Comparison of ENCODE assay signal across 14 cellular contexts in the genomic region with DNA sequence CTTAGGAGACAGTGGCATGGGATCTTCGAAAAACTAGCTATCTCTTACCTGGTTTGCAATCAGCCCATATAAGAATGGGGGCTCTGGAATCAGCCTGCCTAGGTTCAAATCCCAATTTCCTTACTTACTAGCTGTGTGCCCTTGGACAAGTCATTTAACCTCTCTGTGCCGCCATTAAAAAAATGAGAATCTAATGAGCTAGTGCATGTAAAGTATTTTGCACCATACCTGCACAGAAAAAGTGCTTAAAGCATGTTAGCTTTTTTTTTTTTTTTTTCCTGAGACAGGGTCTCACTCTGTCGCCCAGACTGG.
A peak's percentile ranks its signal among the peaks of the same experiment; 100 is the strongest.
DNase-seq lines count a peak whose midpoint lies in the region; ATAC-seq and TF ChIP-seq lines count a peak whose summit lies in the region.
"Had no signal": no experiment of that assay in that cellular context is flagged by ENCODE, and none has a peak within 500 bp of the region (broad histone marks: within the 10 kb centered on the region; RNA-seq: fewer than 3 reads in every experiment).

No MANE protein-coding gene starts in this region.

- no peaks in the 10 kb centered on the region for H3K36me3 Mint-ChIP-seq in MCF 10A (ENCODE audit: insufficient read depth, unreplicated experiment)
- no peaks in the 10 kb centered on the region for H3K36me3 Mint-ChIP-seq in chondrocyte (ENCODE audit: low read depth)
- no peaks in the 10 kb centered on the region for H3K36me3 Mint-ChIP-seq in activated naive CD8-positive, alpha-beta T cell treated with anti-CD3 and anti-CD28 coated beads, Interleukin-2, amount 50 U/mL, for 24 hours (ENCODE audit: low read depth)
- H3K36me3 Mint-ChIP-seq in T-helper 2 cell treated with Interferon-gamma antibody and Interleukin-4, amounts not matched to agents 5 μg/mL and 100 μg/mL, for 36 hours (ENCODE audit: low read depth), result no peaks in the 10 kb centered on the region
- H3K36me3 Mint-ChIP-seq: CD4-positive, alpha-beta memory T cell; IgD-negative memory B cell had no signal

- H3K4me2 ChIP-seq in OCI-LY7 (ENCODE audit: low read length), result no peak overlapping the region
- H3K4me2 ChIP-seq: BLaER1 treated with 17β-estradiol and CSF1 and Interleukin-3, amounts not matched to agents 10 nM and 100 nM; KMS-11 had no signal

- H3K4me1 ChIP-seq in breast epithelium (no peaks in the 10 kb centered on the region), OCI-LY7 (ENCODE audit: insufficient read depth, low read length, poor library complexity, severe bottlenecking) (no peaks in the 10 kb centered on the region)
- H3K4me1 ChIP-seq: HAP-1 had no signal

- BruUV-seq in MCF 10A (replicated peaks; lab: Mats Ljungman, UMichigan), result no TSS peak
- no TSS peak for BruUV-seq in OCI-LY7 (replicated peaks; lab: Mats Ljungman, UMichigan)

- H4K20me1 ChIP-seq in OCI-LY7 (ENCODE audit: insufficient read depth, low read length), result no peaks in the 10 kb centered on the region
- H4K20me1 ChIP-seq: BLaER1 treated with 17β-estradiol and CSF1 and Interleukin-3, amounts not matched to agents 10 nM and 100 nM had no signal

- H3K4me3 ChIP-seq in breast epithelium (no peak overlapping the region), OCI-LY7 (ENCODE audit: low read depth, low read length, poor library complexity, severe bottlenecking) (no peak overlapping the region)
- H3K4me3 ChIP-seq: BLaER1 treated with 17β-estradiol and CSF1 and Interleukin-3, amounts not matched to agents 10 nM and 100 nM; HAP-1 had no signal

- H3K79me2 ChIP-seq in OCI-LY7 (ENCODE audit: insufficient read depth, low read depth, low read length), result no peaks in the 10 kb centered on the region

- H3K36me3 ChIP-seq in breast epithelium (no peaks in the 10 kb centered on the region), OCI-LY7 (ENCODE audit: insufficient read depth, low read length) (no peaks in the 10 kb centered on the region)
- H3K36me3 ChIP-seq: BLaER1 treated with 17β-estradiol and CSF1 and Interleukin-3, amounts not matched to agents 10 nM and 100 nM; HAP-1 had no signal

- H2AFZ ChIP-seq in OCI-LY7 (ENCODE audit: low read length), result no peak overlapping the region

- DNase-seq in MCF 10A (ENCODE audit: unreplicated experiment) (no peak), breast epithelium (ENCODE audit: low spot score in 2 of 2) (no peak), OCI-LY7 (ENCODE audit: low spot score) (no peak), chondrocyte (ENCODE audit: low spot score) (no peak), NCI-H226 (no peak)
- no peak for DNase-seq in activated naive CD8-positive, alpha-beta T cell treated with anti-CD3 and anti-CD28 coated beads, Interleukin-2, amount 50 U/mL, for 24 hours
- no peak for DNase-seq in T-helper 2 cell treated with Interferon-gamma antibody and Interleukin-4, amounts not matched to agents 5 μg/mL and 100 μg/mL, for 36 hours (ENCODE audit: low spot score)
- DNase-seq: DMS79, GOT3 had no signal

- peaks cover 16% of the 10 kb centered on the region for H3K4me1 Mint-ChIP-seq in MCF 10A (ENCODE audit: insufficient read depth, unreplicated experiment)
- peaks cover 27% of the 10 kb centered on the region for H3K4me1 Mint-ChIP-seq in chondrocyte (ENCODE audit: low read depth)
- peaks cover 5% of the 10 kb centered on the region for H3K4me1 Mint-ChIP-seq in activated naive CD8-positive, alpha-beta T cell treated with anti-CD3 and anti-CD28 coated beads, Interleukin-2, amount 50 U/mL, for 24 hours
- H3K4me1 Mint-ChIP-seq in T-helper 2 cell treated with Interferon-gamma antibody and Interleukin-4, amounts not matched to agents 5 μg/mL and 100 μg/mL, for 36 hours (ENCODE audit: low read depth), result peaks cover 1% of the 10 kb centered on the region
- H3K4me1 Mint-ChIP-seq: CD4-positive, alpha-beta memory T cell; IgD-negative memory B cell had no signal

- POLR2A ChIA-PET in MCF 10A (lab: Yijun Ruan, JAX) (interaction anchor here (0.7 to 1.7 kb wide), 6 partner anchors 56 to 609 kb away, joined by 3 to 5 read pairs (median 4); no protein-coding TSS in a partner anchor), OCI-LY7 (lab: Charles Lee) (interaction anchor here (0.7 to 1.2 kb wide), 4 partner anchors 10 to 458 kb away, joined by 3 to 11 read pairs (median 4); no protein-coding TSS in a partner anchor)

- TF ChIP-seq CTCF in MCF 10A (IDR thresholded peaks at IDR 0.05; ENCODE audit: unreplicated experiment) (peak; percentile 4), breast epithelium (IDR thresholded peaks at IDR 0.05) (no peak), OCI-LY7 (conservative IDR thresholded peaks at IDR 0.05; ENCODE audit: low read length) (peak; percentile 41; the same call in 1 of the 2 replicates), chondrocyte (IDR thresholded peaks at IDR 0.05) (peak; percentile 18)

- H3K4me3 Mint-ChIP-seq in MCF 10A (ENCODE audit: unreplicated experiment), result no peak overlapping the region
- no peak overlapping the region for H3K4me3 Mint-ChIP-seq in chondrocyte (ENCODE audit: unreplicated experiment)
- H3K4me3 Mint-ChIP-seq in activated naive CD8-positive, alpha-beta T cell treated with anti-CD3 and anti-CD28 coated beads, Interleukin-2, amount 50 U/mL, for 24 hours, result no peak overlapping the region
- no peak overlapping the region for H3K4me3 Mint-ChIP-seq in T-helper 2 cell treated with Interferon-gamma antibody and Interleukin-4, amounts not matched to agents 5 μg/mL and 100 μg/mL, for 36 hours
- H3K4me3 Mint-ChIP-seq: CD4-positive, alpha-beta memory T cell; IgD-negative memory B cell had no signal

- no peak for ATAC-seq in activated naive CD8-positive, alpha-beta T cell treated with anti-CD3 and anti-CD28 coated beads, Interleukin-2, amount 50 U/mL, for 24 hours

- intact Hi-C loops in MCF 10A (cut with micrococcal nuclease) (loop anchor here (1.0 to 10.0 kb wide), 5 partner anchors 152 to 694 kb away; no protein-coding TSS in a partner anchor), breast epithelium (cut with DNase I; ENCODE audit: low total_unique reads) (no loop called here), OCI-LY7 (cut with micrococcal nuclease; ENCODE audit: unreplicated experiment) (loop anchor here (1.0 kb wide), 2 partner anchors 152 to 156 kb away; no protein-coding TSS in a partner anchor)

- no peaks in the 10 kb centered on the region for H3K27me3 ChIP-seq in breast epithelium
- H3K27me3 ChIP-seq: BLaER1 treated with 17β-estradiol and CSF1 and Interleukin-3, amounts not matched to agents 10 nM and 100 nM had no signal

- H3K9me3 ChIP-seq in breast epithelium (no peaks in the 10 kb centered on the region), OCI-LY7 (ENCODE audit: low read length) (no peaks in the 10 kb centered on the region)
- H3K9me3 ChIP-seq: HAP-1 had no signal

- CTCF ChIA-PET in MCF 10A (lab: Yijun Ruan, JAX), result interaction anchor here (0.6 to 5.1 kb wide), 46 partner anchors 8 to 790 kb away, joined by 3 to 110 read pairs (median 4); no protein-coding TSS in a partner anchor
- CTCF ChIA-PET in OCI-LY7 (lab: Charles Lee; ENCODE audit: unreplicated experiment), result interaction anchor here (1.1 to 1.6 kb wide), 3 partner anchors 149 to 155 kb away, joined by 3 to 9 read pairs (median 3); no protein-coding TSS in a partner anchor

- H3K27ac Mint-ChIP-seq in MCF 10A (ENCODE audit: low read depth, unreplicated experiment) (no peak overlapping the region), chondrocyte (ENCODE audit: unreplicated experiment) (no peak overlapping the region)
- H3K27ac Mint-ChIP-seq in activated naive CD8-positive, alpha-beta T cell treated with anti-CD3 and anti-CD28 coated beads, Interleukin-2, amount 50 U/mL, for 24 hours, result no peak overlapping the region
- H3K27ac Mint-ChIP-seq in T-helper 2 cell treated with Interferon-gamma antibody and Interleukin-4, amounts not matched to agents 5 μg/mL and 100 μg/mL, for 36 hours, result no peak overlapping the region
- H3K27ac Mint-ChIP-seq: IgD-negative memory B cell had no signal

- H3K27me3 Mint-ChIP-seq in MCF 10A (ENCODE audit: insufficient read depth, unreplicated experiment) (peaks cover 13% of the 10 kb centered on the region), chondrocyte (ENCODE audit: low read depth) (peaks cover 19% of the 10 kb centered on the region)
- H3K27me3 Mint-ChIP-seq in activated naive CD8-positive, alpha-beta T cell treated with anti-CD3 and anti-CD28 coated beads, Interleukin-2, amount 50 U/mL, for 24 hours, result no peaks in the 10 kb centered on the region
- no peaks in the 10 kb centered on the region for H3K27me3 Mint-ChIP-seq in T-helper 2 cell treated with Interferon-gamma antibody and Interleukin-4, amounts not matched to agents 5 μg/mL and 100 μg/mL, for 36 hours (ENCODE audit: low read depth)
- H3K27me3 Mint-ChIP-seq: CD4-positive, alpha-beta memory T cell had no signal

- no peak for TF ChIP-seq POLR2A in breast epithelium (IDR thresholded peaks at IDR 0.05)

- H3K9me2 ChIP-seq in OCI-LY7 (ENCODE audit: insufficient read depth, low read length), result no peaks in the 10 kb centered on the region

- H3K9me3 Mint-ChIP-seq in MCF 10A (ENCODE audit: unreplicated experiment), result no peaks in the 10 kb centered on the region
- H3K9me3 Mint-ChIP-seq in chondrocyte (ENCODE audit: low read depth), result no peaks in the 10 kb centered on the region
- H3K9me3 Mint-ChIP-seq in activated naive CD8-positive, alpha-beta T cell treated with anti-CD3 and anti-CD28 coated beads, Interleukin-2, amount 50 U/mL, for 24 hours, result no peaks in the 10 kb centered on the region
- no peaks in the 10 kb centered on the region for H3K9me3 Mint-ChIP-seq in T-helper 2 cell treated with Interferon-gamma antibody and Interleukin-4, amounts not matched to agents 5 μg/mL and 100 μg/mL, for 36 hours
- H3K9me3 Mint-ChIP-seq: CD4-positive, alpha-beta memory T cell; IgD-negative memory B cell had no signal

- H3K27ac ChIP-seq in breast epithelium (no peak overlapping the region), OCI-LY7 (ENCODE audit: low read depth, low read length, poor library complexity, severe bottlenecking) (no peak overlapping the region)
- H3K27ac ChIP-seq: BLaER1 treated with 17β-estradiol and CSF1 and Interleukin-3, amounts not matched to agents 10 nM and 100 nM; KMS-11 had no signal

Comparison
In these comparisons a context has a peak if more than half of its experiments do, and no peak if none do; other contexts are left out.
1. CTCF ChIP-seq: peak in MCF 10A (single experiment), OCI-LY7 (single experiment) and chondrocyte (single experiment); none in breast epithelium (0 of 3).